ENCODE assay signal across 17 cellular contexts in genomic region chr14:73721101-73721821, GRCh38. TPM values are rescaled to one million over a fixed set of nuclear protein-coding genes. Genes with fewer than 3 reads are reported as not detected.
DNase-seq lines count a peak whose midpoint lies in the region; ATAC-seq and TF ChIP-seq lines count a peak whose summit lies in the region.
"Had no signal": no experiment of that assay in that cellular context is flagged by ENCODE, and none has a peak within 500 bp of the region (broad histone marks: within the 10 kb centered on the region; RNA-seq: fewer than 3 reads in every experiment).

No MANE protein-coding gene starts in this region.

- H3K79me2 ChIP-seq in SK-N-SH (ENCODE audit: insufficient read depth): no peaks in the 10 kb centered on the region

- no peak for ATAC-seq in SK-N-SH treated with all-trans-retinoic acid at 6 μM for 48 hours
- no peak for ATAC-seq in T-helper 17 cell
- no peak for ATAC-seq in stimulated activated effector memory CD8-positive, alpha-beta T cell treated with anti-CD3 and anti-CD28 coated beads, Interleukin-12 subunit alpha, Interleukin-12 subunit beta, amount 100 ng/mL, for 72 hours
- no peak for ATAC-seq in GM21381 (IDR thresholded peaks at IDR 0.05; ENCODE audit: unreplicated experiment)
- ATAC-seq: esophagus mucosa, Panc1 had no signal

- no peak overlapping the region for H2AFZ ChIP-seq in SK-N-SH (ENCODE audit: low read depth)

- H4K20me1 ChIP-seq in SK-N-SH (ENCODE audit: insufficient read depth): no peaks in the 10 kb centered on the region

- peaks cover 2% of the 10 kb centered on the region for H3K36me3 Mint-ChIP-seq in T-helper 17 cell (ENCODE audit: low read depth)
- peaks cover 100% of the 10 kb centered on the region for H3K36me3 Mint-ChIP-seq in stimulated activated effector memory CD8-positive, alpha-beta T cell treated with anti-CD3 and anti-CD28 coated beads, Interleukin-12 subunit alpha, Interleukin-12 subunit beta, amount 100 ng/mL, for 72 hours

- no peak overlapping the region for H3K4me2 ChIP-seq in SK-N-SH

- peaks cover 7% of the 10 kb centered on the region for H3F3A ChIP-seq in SK-N-SH (replicated peaks; ENCODE audit: insufficient read depth)

- DNase-seq in SK-N-SH (peak; percentile 16), T-helper 17 cell (no peak), iPS-NIHi7 (ENCODE audit: extremely low spot score) (peak; percentile 72), HK-2 (ENCODE audit: unreplicated experiment) (no peak), vagina (ENCODE audit: extremely low spot score in 2 of 2) (no peak)
- no peak for DNase-seq in stimulated activated effector memory CD8-positive, alpha-beta T cell treated with anti-CD3 and anti-CD28 coated beads, Interleukin-12 subunit alpha, Interleukin-12 subunit beta, amount 100 ng/mL, for 72 hours (ENCODE audit: low spot score in 2 of 2)
- DNase-seq: activated CD4-positive, alpha-beta T cell treated with anti-CD3 and anti-CD28 coated beads for 48 hours; HFFc6; MV-4-11; stimulated activated CD4-positive, alpha-beta T cell treated with anti-CD3 and anti-CD28 coated beads, Interleukin-4, amount 100 ng/mL, for 24 hours had no signal

- TF ChIP-seq RAD21 in SK-N-SH (IDR thresholded peaks at IDR 0.05; ENCODE audit: low read length): no peak

- H3K9me3 Mint-ChIP-seq in stimulated activated effector memory CD8-positive, alpha-beta T cell treated with anti-CD3 and anti-CD28 coated beads, Interleukin-12 subunit alpha, Interleukin-12 subunit beta, amount 100 ng/mL, for 72 hours: no peaks in the 10 kb centered on the region
- H3K9me3 Mint-ChIP-seq: HFFc6; T-helper 1 cell treated with Interleukin-12 subunit alpha and Interleukin-12 subunit beta and Interleukin-4 antibody, amounts not matched to agents 30 μg/mL and 1 μg/mL, for 36 hours had no signal

- TF ChIP-seq EP300 in SK-N-SH (IDR thresholded peaks at IDR 0.05; ENCODE audit: borderline replicate concordance in 1 of 2, low read depth in 1 of 2, low read length in 1 of 2): no peak

- H3K36me3 ChIP-seq in SK-N-SH (replicated peaks in 1 of 2; ENCODE audit: control insufficient read depth in 1 of 2, insufficient read depth in 2 of 2, low read length in 1 of 2) (peaks cover 37 to 47% of the 10 kb centered on the region in 2 experiments), vagina (peaks cover 0 to 64% of the 10 kb centered on the region in 2 donors)

- no peaks in the 10 kb centered on the region for H3K9me3 ChIP-seq in SK-N-SH
- H3K9me3 ChIP-seq in T-helper 17 cell (ENCODE audit: control insufficient read depth, low read length, poor library complexity, severe bottlenecking): no peaks in the 10 kb centered on the region
- H3K9me3 ChIP-seq in vagina: no peaks in the 10 kb centered on the region

- H3K27ac ChIP-seq in SK-N-SH (ENCODE audit: low read depth in 2 of 2, low read length in 1 of 2): no peak overlapping the region
- no peak overlapping the region for H3K27ac ChIP-seq in vagina
- H3K27ac ChIP-seq: 22Rv1 had no signal

- no peak for TF ChIP-seq POLR2A in vagina (IDR thresholded peaks at IDR 0.05)

- POLR2A ChIA-PET in SK-N-SH (lab: Yijun Ruan, JAX): no interaction called here

- no peak overlapping the region for H3K4me3 Mint-ChIP-seq in T-helper 17 cell
- H3K4me3 Mint-ChIP-seq in stimulated activated effector memory CD8-positive, alpha-beta T cell treated with anti-CD3 and anti-CD28 coated beads, Interleukin-12 subunit alpha, Interleukin-12 subunit beta, amount 100 ng/mL, for 72 hours: no peak overlapping the region
- H3K4me3 Mint-ChIP-seq: HFFc6; T-helper 1 cell treated with Interleukin-12 subunit alpha and Interleukin-12 subunit beta and Interleukin-4 antibody, amounts not matched to agents 30 μg/mL and 1 μg/mL, for 36 hours had no signal

- H3K27ac Mint-ChIP-seq in T-helper 17 cell: peak overlapping the region; percentile 90
- peak overlapping the region; percentile 92 for H3K27ac Mint-ChIP-seq in stimulated activated effector memory CD8-positive, alpha-beta T cell treated with anti-CD3 and anti-CD28 coated beads, Interleukin-12 subunit alpha, Interleukin-12 subunit beta, amount 100 ng/mL, for 72 hours
- H3K27ac Mint-ChIP-seq: progenitor cell of endocrine pancreas; T-helper 1 cell treated with Interleukin-12 subunit alpha and Interleukin-12 subunit beta and Interleukin-4 antibody, amounts not matched to agents 30 μg/mL and 1 μg/mL, for 36 hours had no signal

- no peak for TF ChIP-seq CTCF in SK-N-SH (IDR thresholded peaks at IDR 0.05)
- no peak for TF ChIP-seq CTCF in vagina (IDR thresholded peaks at IDR 0.05)

- H3K9ac ChIP-seq in SK-N-SH: no peak overlapping the region

- no peaks in the 10 kb centered on the region for H3K27me3 Mint-ChIP-seq in T-helper 17 cell
- H3K27me3 Mint-ChIP-seq: progenitor cell of endocrine pancreas had no signal

- H3K4me1 ChIP-seq in SK-N-SH (ENCODE audit: control insufficient read depth in 1 of 2, insufficient read depth in 2 of 2, low read depth in 1 of 2, low read length in 1 of 2) (peaks cover 4 to 47% of the 10 kb centered on the region in 2 experiments; a peak in 3 of 4 replicates), vagina (peaks cover 52% of the 10 kb centered on the region)

- H3K27me3 ChIP-seq in SK-N-SH (ENCODE audit: insufficient read depth) (no peaks in the 10 kb centered on the region), vagina (no peaks in the 10 kb centered on the region)

- H3K4me3 ChIP-seq in SK-N-SH (ENCODE audit: low read depth in 2 of 2, low read length in 1 of 2) (no peak overlapping the region), vagina (no peak overlapping the region)

- intact Hi-C loops in vagina (cut with DNase I): no loop called here

- H3K4me1 Mint-ChIP-seq in T-helper 17 cell: peaks cover 6% of the 10 kb centered on the region
- peaks cover 26% of the 10 kb centered on the region for H3K4me1 Mint-ChIP-seq in stimulated activated effector memory CD8-positive, alpha-beta T cell treated with anti-CD3 and anti-CD28 coated beads, Interleukin-12 subunit alpha, Interleukin-12 subunit beta, amount 100 ng/mL, for 72 hours

- 94% methylated on average over 12 of the region's 12 CpGs for WGBS in SK-N-SH (ENCODE audit: low lambda C conversion rate)

- CTCF ChIA-PET in SK-N-SH (lab: Yijun Ruan, JAX): interaction anchor here (0.8 to 2.2 kb wide), 4 partner anchors 7 to 88 kb away, joined by 3 to 13 read pairs (median 3); no protein-coding TSS in a partner anchor

- no peaks in the 10 kb centered on the region for H3K9me2 ChIP-seq in SK-N-SH

TF ChIP-seq in SK-N-SH, 30 proteins besides CTCF, POLR2A, EP300 and RAD21 (continues in another document):
- TF ChIP-seq IRF3 (IDR thresholded peaks at IDR 0.05; ENCODE audit: low read depth, low read length): no peak
- TF ChIP-seq JUND (IDR thresholded peaks at IDR 0.05): no peak
- TF ChIP-seq SMC3 (IDR thresholded peaks at IDR 0.05; ENCODE audit: low read depth, low read length): no peak
- TF ChIP-seq USF1 (IDR thresholded peaks at IDR 0.05; ENCODE audit: borderline replicate concordance, low read depth): no peak
- no peak for TF ChIP-seq TEAD4 (IDR thresholded peaks at IDR 0.05; ENCODE audit: borderline replicate concordance, insufficient read depth)
- TF ChIP-seq FOXM1 (IDR thresholded peaks at IDR 0.05; ENCODE audit: low read depth): no peak
- no peak for TF ChIP-seq FOXJ3 (CRISPR knock-in tag; IDR thresholded peaks at IDR 0.05)

TF ChIP-seq in SK-N-SH treated with all-trans-retinoic acid at 6 μM for 48 hours, 23 proteins besides CTCF, POLR2A, EP300 and RAD21 (continues in another document):
- no peak for TF ChIP-seq RARB (CRISPR knock-in tag; IDR thresholded peaks at IDR 0.05)
- no peak for TF ChIP-seq ZNF8 (CRISPR knock-in tag; IDR thresholded peaks at IDR 0.05)
- no peak for TF ChIP-seq GLIS3 (CRISPR knock-in tag; IDR thresholded peaks at IDR 0.05)
- no peak for TF ChIP-seq BACH2 (CRISPR knock-in tag; IDR thresholded peaks at IDR 0.05; ENCODE audit: borderline replicate concordance)
- no peak for TF ChIP-seq ISL1 (CRISPR knock-in tag; IDR thresholded peaks at IDR 0.05)
- no peak for TF ChIP-seq ESRRG (CRISPR knock-in tag; IDR thresholded peaks at IDR 0.05)
- TF ChIP-seq PPARA (CRISPR knock-in tag; IDR thresholded peaks at IDR 0.05; ENCODE audit: borderline replicate concordance): no peak
- no peak for TF ChIP-seq TSHZ2 (CRISPR knock-in tag; IDR thresholded peaks at IDR 0.05)
- no peak for TF ChIP-seq ARNTL (CRISPR knock-in tag; IDR thresholded peaks at IDR 0.05; ENCODE audit: borderline replicate concordance, low read depth)

RNA-seq across cellular contexts. Expression of gene PNMA1, which starts 7.1 kb away (rescaled TPM):
- 19.5 and 31.5 TPM in 2 replicates for polyA plus RNA-seq in SK-N-SH (2012; rRNA removed)
- 40.3 and 44.6 TPM in 2 replicates for polyA plus RNA-seq in SK-N-SH (2012; cell fraction: cytosol; rRNA removed)
- polyA plus RNA-seq in SK-N-SH (2012; cell fraction: nucleus; rRNA removed): 28.6 and 29.8 TPM in 2 replicates
- total RNA-seq in T-helper 17 cell (10 to 100 TPM; 42.0 to 53.7 TPM), vagina (35.4 TPM)

Comparison
In these comparisons a context has a peak if more than half of its experiments do, and no peak if none do; other contexts are left out.
1. DNase-seq: peak in SK-N-SH (single experiment) and iPS-NIHi7 (single experiment); none in T-helper 17 cell (0 of 3), stimulated activated effector memory CD8-positive, alpha-beta T cell treated with anti-CD3 and anti-CD28 coated beads, Interleukin-12 subunit alpha, Interleukin-12 subunit beta, amount 100 ng/mL, for 72 hours (0 of 2), HK-2 (single experiment) and vagina (0 of 2).